In the genomic region with DNA sequence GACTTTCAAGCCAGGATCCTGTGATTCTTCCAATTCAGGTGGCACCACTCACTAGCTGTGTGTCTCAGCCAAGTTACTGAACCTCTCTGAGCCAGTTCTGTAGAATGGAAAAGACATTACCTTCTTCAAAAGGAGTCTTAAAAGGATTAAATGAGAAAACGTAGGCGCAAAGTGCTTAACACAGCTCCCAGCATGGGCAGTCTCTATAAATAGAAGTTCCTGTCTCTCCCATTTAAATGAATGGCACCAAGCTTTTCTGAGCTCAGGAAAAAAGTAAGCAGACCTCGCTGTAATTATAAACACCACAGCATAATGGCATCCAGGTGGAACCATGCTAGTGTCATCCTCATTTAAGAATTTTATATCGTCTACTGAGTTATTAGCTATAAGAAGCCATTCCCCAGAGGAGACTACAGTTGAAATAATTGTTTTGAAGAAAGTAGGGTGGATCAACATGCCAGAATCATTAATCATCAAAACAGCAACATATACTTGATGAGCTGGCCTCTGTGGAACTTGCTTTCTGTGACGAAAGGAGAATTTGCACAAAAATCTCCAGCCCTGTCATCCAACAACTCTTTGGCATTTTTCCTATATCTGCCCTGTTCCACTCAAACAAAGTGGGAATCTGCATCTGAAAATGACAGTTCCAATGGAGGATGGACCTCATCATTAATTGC, we compare ENCODE assay signal across 12 cellular contexts.
A peak's percentile ranks its signal among the peaks of the same experiment; 100 is the strongest.
DNase-seq lines count a peak whose midpoint lies in the region; ATAC-seq, FAIRE-seq and TF ChIP-seq lines count a peak whose summit lies in the region.
"Had no signal": no experiment of that assay in that cellular context is flagged by ENCODE, and none has a peak within 500 bp of the region (broad histone marks: within the 10 kb centered on the region; RNA-seq: fewer than 3 reads in every experiment).

No MANE protein-coding gene starts in this region.

- FAIRE-seq in H54 (lab: Jason Lieb, UNC) = no peak

- TF ChIP-seq CTCF in fibroblast of pulmonary artery (IDR thresholded peaks at IDR 0.05; ENCODE audit: low read length, missing control alignments) = no peak

- DNase-seq in H54 (ENCODE audit: insufficient read length, low spot score) (peak; percentile 55), SJSA1 (ENCODE audit: low read depth in 1 of 2, low spot score in 2 of 2) (peak; percentile 84 to 97), fibroblast of pulmonary artery (ENCODE audit: low read depth) (peak; percentile 95), stromal cell of bone marrow (ENCODE audit: low read depth) (peak; percentile 90), NOMO-1 treated with DMSO at 0.1 percent for 48 hours (lab: John Stamatoyannopoulos, UW; ENCODE audit: unreplicated experiment) (no peak), germinal center (ENCODE audit: low spot score) (no peak)
- DNase-seq: activated CD4-positive, alpha-beta T cell treated with anti-CD3 and anti-CD28 coated beads, Interleukin-2, amount 10 ng/mL, durations not matched to agents 7 days and 5 days; activated naive CD4-positive, alpha-beta T cell treated with Interleukin-2 at 50 U/mL for 16 hours; heart right ventricle; natural killer cell; NCI-H1436 had no signal

- ATAC-seq in HG03442 (IDR thresholded peaks at IDR 0.05; ENCODE audit: unreplicated experiment) = no peak
- ATAC-seq: natural killer cell had no signal

- no peaks in the 10 kb centered on the region for H3K36me3 ChIP-seq in SJSA1
- H3K36me3 ChIP-seq: heart right ventricle had no signal

- H3K4me1 ChIP-seq in SJSA1 (replicated peaks) = peaks cover 51% of the 10 kb centered on the region

- TF ChIP-seq POLR2A in H54 (IDR thresholded peaks at IDR 0.05; ENCODE audit: low read depth, low read length) = no peak

- no peaks in the 10 kb centered on the region for H3K27me3 ChIP-seq in SJSA1 (replicated peaks)
- H3K27me3 ChIP-seq: heart right ventricle had no signal

- H3K9me3 ChIP-seq in SJSA1 (replicated peaks) = no peaks in the 10 kb centered on the region
- H3K9me3 ChIP-seq: heart right ventricle had no signal

- H3K4me3 ChIP-seq in SJSA1 (no peak overlapping the region), fibroblast of pulmonary artery (replicated peaks; ENCODE audit: low read depth, low read length) (no peak overlapping the region)
- H3K4me3 ChIP-seq: heart right ventricle had no signal

- H3K27ac ChIP-seq in SJSA1 = peak overlapping the region; percentile 98

Comparison
In these comparisons a context has a peak if more than half of its experiments do, and no peak if none do; other contexts are left out.
1. DNase-seq: peak in H54 (single experiment), SJSA1 (2 of 2), fibroblast of pulmonary artery (single experiment) and stromal cell of bone marrow (single experiment); none in NOMO-1 treated with DMSO at 0.1 percent for 48 hours (single experiment) and germinal center (single experiment).